In genomic region chr15:65384895-65385867, GRCh38 we compare ENCODE assay signal across 8 cellular contexts. TPM values are rescaled to one million over a fixed set of nuclear protein-coding genes. Genes with fewer than 3 reads are reported as not detected.
DNase-seq lines count a peak whose midpoint lies in the region; ATAC-seq and TF ChIP-seq lines count a peak whose summit lies in the region.

No MANE protein-coding gene starts in this region.

- no peaks in the 10 kb centered on the region for H3K9me3 ChIP-seq in osteoblast (ENCODE audit: low read depth, low read length)

- H3K4me1 ChIP-seq in osteoblast (ENCODE audit: insufficient read depth, low read length) = peaks cover 3% of the 10 kb centered on the region

- peak overlapping the region; percentile 19 for H3K4me3 ChIP-seq in osteoblast (ENCODE audit: insufficient read depth, low read length)

- no peaks in the 10 kb centered on the region for H3K36me3 Mint-ChIP-seq in activated naive CD4-positive, alpha-beta T cell treated with anti-CD3 and anti-CD28 coated beads, Interleukin-2, amount 50 U/mL, for 72 hours

- peak; percentile 81 for TF ChIP-seq CTCF in osteoblast (IDR thresholded peaks at IDR 0.05; ENCODE audit: extremely low read depth, low read depth, low read length)

- DNase-seq in C1 segment of cervical spinal cord (lab: John Stamatoyannopoulos, UW) = peak; percentile 29 to 86 (median 74)
- DNase-seq in NCI-H1092 treated with DMSO at 0.1 percent for 48 hours (lab: John Stamatoyannopoulos, UW) = peak; percentile 78
- DNase-seq in SKM-1 (lab: John Stamatoyannopoulos, UW; ENCODE audit: unreplicated experiment) = peak; percentile 66
- peak; percentile 84 to 95 for DNase-seq in activated naive CD4-positive, alpha-beta T cell treated with anti-CD3 and anti-CD28 coated beads, Interleukin-2, amount 50 U/mL, for 72 hours (ENCODE audit: low spot score in 2 of 2)
- DNase-seq in glomerular endothelial cell (ENCODE audit: extremely low read depth, low read depth, low spot score) = peak; percentile 51
- peak; percentile 99 for DNase-seq in osteoblast (ENCODE audit: insufficient read length, low spot score, missing footprints)

- no peaks in the 10 kb centered on the region for H4K20me1 ChIP-seq in osteoblast (ENCODE audit: insufficient read depth, low read length)

- H3K79me2 ChIP-seq in osteoblast (ENCODE audit: insufficient read depth, low read length) = no peaks in the 10 kb centered on the region

- H3K36me3 ChIP-seq in osteoblast (ENCODE audit: insufficient read depth, low read length) = no peaks in the 10 kb centered on the region

- peak; percentile 63 for ATAC-seq in GM21528 (IDR thresholded peaks at IDR 0.05; ENCODE audit: low FRiP score, unreplicated experiment)
- peak; percentile 86 to 89 for ATAC-seq in activated naive CD4-positive, alpha-beta T cell treated with anti-CD3 and anti-CD28 coated beads, Interleukin-2, amount 50 U/mL, for 72 hours

- peaks cover 20% of the 10 kb centered on the region for H3K27me3 ChIP-seq in osteoblast (ENCODE audit: insufficient read depth, low read length)

- no peaks in the 10 kb centered on the region for H3K9me3 Mint-ChIP-seq in activated naive CD4-positive, alpha-beta T cell treated with anti-CD3 and anti-CD28 coated beads, Interleukin-2, amount 50 U/mL, for 72 hours

- H3K4me2 ChIP-seq in osteoblast (ENCODE audit: insufficient read depth, low read length) = peak overlapping the region; percentile 57

- H3K27ac ChIP-seq in osteoblast (ENCODE audit: low read depth, low read length) (no peak overlapping the region), temporal lobe (ENCODE audit: low read depth, low read length) (peak overlapping the region; percentile 38)

- H2AFZ ChIP-seq in osteoblast (ENCODE audit: low read length) = peak overlapping the region; percentile 81

- H3K27ac Mint-ChIP-seq in activated naive CD4-positive, alpha-beta T cell treated with anti-CD3 and anti-CD28 coated beads, Interleukin-2, amount 50 U/mL, for 72 hours = peak overlapping the region; percentile 62 to 83

RNA-seq across cellular contexts. Expression of gene IGDCC3, which starts 7.4 kb away (rescaled TPM):
- not detected for total RNA-seq in activated naive CD4-positive, alpha-beta T cell treated with anti-CD3 and anti-CD28 coated beads, Interleukin-2, amount 50 U/mL, for 72 hours
- total RNA-seq in glomerular endothelial cell = 0.41 TPM in 1 of 2 replicates, not detected in the other
- 0.29 TPM in 1 of 2 replicates, not detected in the other for total RNA-seq in osteoblast
- 9.8 TPM for total RNA-seq in temporal lobe

RNA-seq across cellular contexts. Expression of gene IGDCC4, which starts 37.6 kb away (rescaled TPM):
- total RNA-seq in activated naive CD4-positive, alpha-beta T cell treated with anti-CD3 and anti-CD28 coated beads, Interleukin-2, amount 50 U/mL, for 72 hours = under 1 TPM; 0.10 to 0.39 TPM
- total RNA-seq in glomerular endothelial cell = 0.29 and 1.4 TPM in 2 replicates
- total RNA-seq in osteoblast = 3.6 and 6.2 TPM in 2 replicates
- 11.3 TPM for total RNA-seq in temporal lobe
